Comparison of ENCODE assay signal across 9 cellular contexts in the genomic region with DNA sequence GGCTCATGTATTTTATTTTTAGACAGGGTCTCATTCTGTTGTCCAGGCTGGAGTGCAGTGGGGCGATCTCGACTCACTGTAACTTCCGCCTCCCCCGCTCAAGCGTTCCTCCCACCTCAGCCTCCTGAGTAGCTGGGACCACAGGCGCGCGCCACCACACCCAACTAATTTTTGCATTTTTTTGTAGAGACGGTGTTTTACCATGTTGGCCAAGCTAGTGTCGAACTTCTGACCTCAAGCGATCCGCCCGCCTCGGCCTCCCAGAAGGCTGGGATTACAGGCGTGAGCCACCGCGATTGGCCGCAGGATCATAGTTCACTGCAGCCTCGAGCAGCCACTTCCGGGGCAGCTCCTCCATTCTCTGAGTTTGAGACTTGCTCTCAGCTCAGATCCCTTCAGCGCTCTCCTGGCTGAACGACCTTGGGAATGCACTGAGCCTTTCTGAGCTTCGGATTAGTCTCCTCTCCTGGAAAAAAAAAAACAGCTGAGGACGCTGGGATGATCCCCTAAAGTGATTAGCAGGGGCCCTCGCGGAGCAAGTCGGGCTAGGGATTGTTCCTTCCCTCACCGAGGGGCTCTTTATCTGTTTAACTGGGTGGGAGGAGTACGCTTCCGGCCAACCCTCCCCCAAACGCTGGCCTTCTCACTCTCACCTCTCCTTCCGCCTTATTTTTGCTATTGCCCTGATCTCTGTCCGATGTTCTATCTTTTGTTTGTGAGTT. TPM values are rescaled to one million over a fixed set of nuclear protein-coding genes. Genes with fewer than 3 reads are reported as not detected.
A peak's percentile ranks its signal among the peaks of the same experiment; 100 is the strongest.
DNase-seq lines count a peak whose midpoint lies in the region; ATAC-seq and TF ChIP-seq lines count a peak whose summit lies in the region.
"Had no signal": no experiment of that assay in that cellular context is flagged by ENCODE, and none has a peak within 500 bp of the region (broad histone marks: within the 10 kb centered on the region; RNA-seq: fewer than 3 reads in every experiment).

No MANE protein-coding gene starts in this region.

- peak in 1 of 2 donors; percentile 13 for TF ChIP-seq POLR2A in adrenal gland (IDR thresholded peaks at IDR 0.05)

- intact Hi-C loops in A673 (cut with micrococcal nuclease; ENCODE audit: unreplicated experiment) (no loop called here), adrenal gland (cut with DNase I) (loop anchor here in 1 of 2 donors (10.0 kb wide), 1 partner anchor 57 kb away; no protein-coding TSS in a partner anchor)

- H3K27ac ChIP-seq in A673 (ENCODE audit: low read depth, low read length, poor library complexity, severe bottlenecking) (no peak overlapping the region), HUES48 (ENCODE audit: low read depth, low read length) (peak overlapping the region; percentile 98), adrenal gland (peak overlapping the region in 4 of 5 donors; percentile 78 to 84 (median 82)), mesodermal cell (ENCODE audit: low read depth, low read length, severe bottlenecking) (peak overlapping the region; percentile 72)

- CTCF ChIA-PET in A673 (lab: Charles Lee) = interaction anchor here (0.6 kb wide), 1 partner anchor 54 kb away, joined by 3 read pairs; no protein-coding TSS in a partner anchor

- DNase-seq in A673 (ENCODE audit: low spot score) (no peak), adrenal gland (peak in 6 of 7 donors; percentile 55 to 71 (median 69)), COLO829 (ENCODE audit: low spot score) (no peak), NCI-H2171 (lab: John Stamatoyannopoulos, UW) (no peak)

- peak overlapping the region; percentile 88; the same call in 1 of the 2 replicates for H3K9ac ChIP-seq in HUES48 (ENCODE audit: low read depth, low read length)

- BruUV-seq in A673 (replicated peaks; lab: Mats Ljungman, UMichigan) = no TSS peak

- POLR2A ChIA-PET in A673 (lab: Charles Lee; ENCODE audit: low non-redundant PET) = no interaction called here

- ATAC-seq in GM19397 (IDR thresholded peaks at IDR 0.05; ENCODE audit: unreplicated experiment) = no peak
- no peak for ATAC-seq in HG02970 (IDR thresholded peaks at IDR 0.05; ENCODE audit: low FRiP score, unreplicated experiment)

- H3K4me1 ChIP-seq in A673 (ENCODE audit: insufficient read depth, low read length, poor library complexity, severe bottlenecking) (peaks cover 10% of the 10 kb centered on the region), HUES48 (ENCODE audit: control insufficient read depth, insufficient read depth, low read length) (peaks cover 27% of the 10 kb centered on the region), adrenal gland (replicated peaks in 1 of 2) (peaks cover 12 to 24% of the 10 kb centered on the region in 2 donors), mesodermal cell (ENCODE audit: control insufficient read depth, insufficient read depth, low read length, poor library complexity, severe bottlenecking) (peaks cover 14% of the 10 kb centered on the region)

- H3K4me3 ChIP-seq in A673 (ENCODE audit: low read depth, low read length, poor library complexity, severe bottlenecking) (peak overlapping the region; percentile 87), HUES48 (ENCODE audit: low read depth, low read length) (peak overlapping the region; percentile 86), adrenal gland (peak overlapping the region in 1 of 4 donors; percentile 62), mesodermal cell (ENCODE audit: extremely low read depth, insufficient read depth, low read length, poor library complexity, severe bottlenecking) (peak overlapping the region; percentile 72)

- TF ChIP-seq CTCF in A673 (conservative IDR thresholded peaks at IDR 0.05; ENCODE audit: low read depth, low read length) (no peak), adrenal gland (IDR thresholded peaks at IDR 0.05) (no peak)

- no peaks in the 10 kb centered on the region for H3K27me3 ChIP-seq in A673 (replicated peaks; ENCODE audit: insufficient read depth, low read depth, low read length, poor library complexity)
- H3K27me3 ChIP-seq in HUES48 (ENCODE audit: control insufficient read depth, insufficient read depth, low read length) = no peaks in the 10 kb centered on the region
- H3K27me3 ChIP-seq in adrenal gland = peaks cover 4% of the 10 kb centered on the region

- no peaks in the 10 kb centered on the region for H3K9me3 ChIP-seq in A673 (ENCODE audit: low read depth, low read length, poor library complexity, severe bottlenecking)
- H3K9me3 ChIP-seq in HUES48 (ENCODE audit: control insufficient read depth, insufficient read depth, low read length) = no peaks in the 10 kb centered on the region
- no peaks in the 10 kb centered on the region for H3K9me3 ChIP-seq in adrenal gland (replicated peaks in 1 of 3)
- H3K9me3 ChIP-seq in mesodermal cell (ENCODE audit: control insufficient read depth, low read length) = no peaks in the 10 kb centered on the region

- WGBS in adrenal gland, 4 donors = 35 to 43% (median 38%) methylated on average over 33 of the region's 33 CpGs
- WGBS in mesodermal cell (ENCODE audit: insufficient coverage in 2 of 2), 2 experiments = 32 to 33% methylated on average over 23 to 24 of the region's 33 CpGs

- H3K36me3 ChIP-seq in A673 (ENCODE audit: insufficient read depth, low read length, poor library complexity, severe bottlenecking) = peaks cover 8% of the 10 kb centered on the region
- H3K36me3 ChIP-seq in HUES48 (ENCODE audit: control insufficient read depth, insufficient read depth, low read length) = peaks cover 24% of the 10 kb centered on the region
- H3K36me3 ChIP-seq in adrenal gland (replicated peaks in 1 of 2) = no peaks in the 10 kb centered on the region
- H3K36me3 ChIP-seq in mesodermal cell (ENCODE audit: control insufficient read depth, insufficient read depth, low read length) = peaks cover 15% of the 10 kb centered on the region

RNA-seq across cellular contexts. Expression of gene PKMYT1, which starts 1.1 kb away (rescaled TPM):
- total RNA-seq in A673 (2021) (120 and 128 TPM in 2 replicates), adrenal gland (1 to 10 TPM in 7 of 8 donors, under 1 TPM in 1; 0.46 to 4.5 (median 2.9) TPM)
- 1 to 10 TPM; 1.0 to 3.7 (median 2.0) TPM for polyA plus RNA-seq in adrenal gland
- polyA plus RNA-seq in mesodermal cell (2013, experiment 1 of 2) = 26.0 TPM
- polyA plus RNA-seq in mesodermal cell (2013, experiment 2 of 2) = 21.5 TPM

RNA-seq across cellular contexts. Expression of gene PAQR4, which starts 12.2 kb away (rescaled TPM):
- total RNA-seq in A673 (2021) (46.5 and 49.7 TPM in 2 replicates), adrenal gland (10 to 100 TPM in 7 of 8 donors, 1 to 10 TPM in 1; 7.4 to 17.0 (median 13.5) TPM)
- polyA plus RNA-seq in adrenal gland = 10 to 100 TPM in 1 of 3 donors, 1 to 10 TPM in 2; 4.1 to 14.6 (median 8.1) TPM
- polyA plus RNA-seq in mesodermal cell (2013, experiment 1 of 2) = 10.6 TPM
- 9.6 TPM for polyA plus RNA-seq in mesodermal cell (2013, experiment 2 of 2)

RNA-seq across cellular contexts. Expression of gene KREMEN2, which starts 17.3 kb away (rescaled TPM):
- total RNA-seq in A673 (2021) (0.49 and 1.6 TPM in 2 replicates), adrenal gland (not detected)
- not detected for polyA plus RNA-seq in adrenal gland
- 2.3 TPM for polyA plus RNA-seq in mesodermal cell (2013, experiment 1 of 2)
- polyA plus RNA-seq in mesodermal cell (2013, experiment 2 of 2) = 1.6 TPM
- total RNA-seq: occipital lobe had no signal

RNA-seq across cellular contexts. Expression of gene CLDN9, which starts 31.4 kb away (rescaled TPM):
- total RNA-seq in A673 (2021) (not detected in 2 replicates), adrenal gland (under 1 TPM in 2 of 8 donors, not detected in 6; 0.28 to 0.31 TPM)
- 1 to 10 TPM in 1 of 3 donors, under 1 TPM in 1, not detected in 1; 0.34 to 1.4 TPM for polyA plus RNA-seq in adrenal gland
- polyA plus RNA-seq in mesodermal cell (2013, experiment 1 of 2) = not detected
- not detected for polyA plus RNA-seq in mesodermal cell (2013, experiment 2 of 2)
- total RNA-seq: occipital lobe had no signal

RNA-seq across cellular contexts. Expression of gene CLDN6, which starts 36.6 kb away (rescaled TPM):
- 0.21 and 0.31 TPM in 2 replicates for total RNA-seq in A673 (2021)
- under 1 TPM in 2 of 8 donors, not detected in 6; 0.46 to 0.47 TPM for total RNA-seq in adrenal gland
- polyA plus RNA-seq in adrenal gland = not detected
- 55.8 TPM for polyA plus RNA-seq in mesodermal cell (2013, experiment 1 of 2)
- polyA plus RNA-seq in mesodermal cell (2013, experiment 2 of 2) = 47.6 TPM
- total RNA-seq: occipital lobe had no signal

Comparison
In these comparisons a context has a peak if more than half of its experiments do, and no peak if none do; other contexts are left out.
1. DNase-seq: peak in adrenal gland (6 of 7); none in A673 (single experiment), COLO829 (single experiment) and NCI-H2171 (single experiment).
2. RNA of gene PKMYT1, which starts 1.1 kb away (total RNA-seq): 120 to 128 TPM in A673; 0.46 to 4.5 TPM in adrenal gland; every median in the first group is over 10 times any median in the second.